11 cellular contexts compared by ENCODE assay signal in the genomic region with DNA sequence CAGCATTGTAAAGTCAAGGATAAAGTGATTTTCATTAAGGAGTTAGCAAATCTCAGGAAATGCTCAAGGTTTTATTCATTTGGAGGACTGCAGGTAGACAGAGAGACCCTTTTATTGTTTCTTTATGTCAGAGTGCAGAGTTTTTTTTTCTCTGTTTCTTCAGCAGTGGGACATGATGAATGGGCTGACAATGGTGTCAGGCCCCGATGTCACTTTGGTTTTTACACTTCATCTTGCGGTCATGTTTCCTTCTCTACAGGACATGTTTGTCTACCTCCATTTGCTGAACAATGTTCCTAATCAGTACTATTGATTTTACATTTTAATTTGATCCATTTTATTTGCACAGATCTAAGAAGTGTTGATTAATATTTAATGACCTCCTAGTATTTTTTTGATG. TPM values are rescaled to one million over a fixed set of nuclear protein-coding genes. Genes with fewer than 3 reads are reported as not detected.
"Had no signal": no experiment of that assay in that cellular context is flagged by ENCODE, and none has a peak within 500 bp of the region (broad histone marks: within the 10 kb centered on the region; RNA-seq: fewer than 3 reads in every experiment).

No MANE protein-coding gene starts in this region.

RNA-seq across cellular contexts. Expression of gene PPIAL4A, which starts 31.4 kb away (rescaled TPM):
- total RNA-seq: OCI-LY7, PC-3, PC-9, Peyer's patch, Right ventricle myocardium inferior, Right ventricle myocardium superior, RPMI7951, SJCRH30, SJSA1, SK-MEL-5 had no signal
- polyA plus RNA-seq: SK-N-SH had no signal
